8 cellular contexts compared by ENCODE assay signal in genomic region chr14:54902521-54903420, GRCh38. TPM values are rescaled to one million over a fixed set of nuclear protein-coding genes. Genes with fewer than 3 reads are reported as not detected.
A peak's percentile ranks its signal among the peaks of the same experiment; 100 is the strongest.
DNase-seq lines count a peak whose midpoint lies in the region; ATAC-seq and TF ChIP-seq lines count a peak whose summit lies in the region.

Gene GCH1 (minus strand): TSS chr14:54902826. CDS start chr14:54902663, 163 bp downstream.

- peak; percentile 11 for TF ChIP-seq POLR2A in esophagus muscularis mucosa (IDR thresholded peaks at IDR 0.05; ENCODE audit: low read depth)

- POLR2A ChIA-PET in naive thymus-derived CD4-positive, alpha-beta T cell (lab: Charles Lee), result interaction anchor here (0.7 to 1.9 kb wide), 6 partner anchors 15 to 789 kb away, joined by 3 to 23 read pairs (median 4); no protein-coding TSS in a partner anchor

- peak within 1 kb of the TSS; percentile 66 to 95 (median 91) for H3K27ac Mint-ChIP-seq in naive thymus-derived CD4-positive, alpha-beta T cell

- H3K4me1 Mint-ChIP-seq in naive thymus-derived CD4-positive, alpha-beta T cell, result peaks cover 15 to 43% (median 31%) of the 10 kb centered on the region in 7 donors

- no peaks in the 10 kb centered on the region for H3K9me3 Mint-ChIP-seq in naive thymus-derived CD4-positive, alpha-beta T cell

- H3K4me3 ChIP-seq in HL-60 (replicated peaks; ENCODE audit: insufficient read depth, low read length) (peak within 1 kb of the TSS; percentile 80), esophagus muscularis mucosa (peak within 1 kb of the TSS; percentile 70 to 82 (median 76))
- peak within 1 kb of the TSS; percentile 99 for H3K4me3 ChIP-seq in naive thymus-derived CD4-positive, alpha-beta T cell (ENCODE audit: low read length)

- intact Hi-C loops in esophagus muscularis mucosa (cut with DNase I), result no loop called here
- intact Hi-C loops in naive thymus-derived CD4-positive, alpha-beta T cell (cut with micrococcal nuclease), result loop anchor here (1.0 to 10.0 kb wide), 21 partner anchors 21 to 1748 kb away; partner anchors contain the start of genes CGRRF1 (in 2 of the 2), CNIH1 (in 2 of the 2), DLGAP5 (in 2 of the 2) and FBXO34 (in 2 of the 2)

- peaks cover 0 to 19% (median 0%) of the 10 kb centered on the region in 5 donors for H3K36me3 Mint-ChIP-seq in naive thymus-derived CD4-positive, alpha-beta T cell

- peak within 1 kb of the TSS; percentile 82 to 94 (median 90) for H3K4me3 Mint-ChIP-seq in naive thymus-derived CD4-positive, alpha-beta T cell

- CTCF ChIA-PET in naive thymus-derived CD4-positive, alpha-beta T cell (lab: Charles Lee), result interaction anchor here (0.7 to 2.4 kb wide), 6 partner anchors 12 to 126 kb away, joined by 3 to 12 read pairs (median 4); no protein-coding TSS in a partner anchor

- H3K27me3 ChIP-seq in HL-60 (ENCODE audit: insufficient read depth, poor library complexity, severe bottlenecking) (peaks cover 18% of the 10 kb centered on the region), esophagus muscularis mucosa (no peaks in the 10 kb centered on the region)
- no peaks in the 10 kb centered on the region for H3K27me3 ChIP-seq in naive thymus-derived CD4-positive, alpha-beta T cell (ENCODE audit: control insufficient read depth in 2 of 2, insufficient read depth in 2 of 2, low read length in 2 of 2)

- WGBS in esophagus muscularis mucosa, result 4% methylated on average over 12 of the region's 83 CpGs

- H3K9me3 ChIP-seq in esophagus muscularis mucosa, result no peaks in the 10 kb centered on the region
- no peaks in the 10 kb centered on the region for H3K9me3 ChIP-seq in naive thymus-derived CD4-positive, alpha-beta T cell (ENCODE audit: control insufficient read depth in 2 of 3, low read length in 3 of 3)

- TF ChIP-seq CTCF in HL-60 (IDR thresholded peaks at IDR 0.05; ENCODE audit: insufficient read depth, low read length) (peak; percentile 1), esophagus muscularis mucosa (IDR thresholded peaks at IDR 0.05) (peak; percentile 13 to 28 (median 22))

- no peaks in the 10 kb centered on the region for H3K27me3 Mint-ChIP-seq in naive thymus-derived CD4-positive, alpha-beta T cell

- no peaks in the 10 kb centered on the region for H3K36me3 ChIP-seq in esophagus muscularis mucosa
- no peaks in the 10 kb centered on the region for H3K36me3 ChIP-seq in naive thymus-derived CD4-positive, alpha-beta T cell (ENCODE audit: control insufficient read depth in 2 of 3, insufficient read depth in 3 of 3, low read length in 3 of 3)

- H3K27ac ChIP-seq in HL-60 (replicated peaks) (no peak within 1 kb of the TSS), esophagus muscularis mucosa (replicated peaks in 1 of 4) (peak within 1 kb of the TSS; percentile 71 to 81 (median 78))
- H3K27ac ChIP-seq in naive thymus-derived CD4-positive, alpha-beta T cell (ENCODE audit: low read depth, low read length), result peak within 1 kb of the TSS; percentile 88

- DNase-seq in COR-L47 (lab: John Stamatoyannopoulos, UW), result peak; percentile 82
- DNase-seq in HL-60 (ENCODE audit: low read depth in 1 of 2, low spot score in 1 of 2), result peak; percentile 17 to 18
- peak; percentile 48 to 67 for DNase-seq in NOMO-1 (lab: John Stamatoyannopoulos, UW; ENCODE audit: unreplicated experiment in 2 of 2)
- peak; percentile 67 for DNase-seq in activated T-cell treated with anti-CD3 and anti-CD28 coated beads for 1 hour (ENCODE audit: low read depth)
- DNase-seq in esophagus muscularis mucosa (ENCODE audit: extremely low spot score), result no peak
- DNase-seq in naive thymus-derived CD4-positive, alpha-beta T cell, result peak; percentile 63 to 85 (median 71)
- DNase-seq in stimulated activated naive CD4-positive, alpha-beta T cell treated with Interleukin-2 at 50 U/mL for 16 hours (lab: John Stamatoyannopoulos, UW), result peak; percentile 68

- TF ChIP-seq EP300 in esophagus muscularis mucosa (IDR thresholded peaks at IDR 0.05), result no peak

- peaks cover 0 to 23% (median 14%) of the 10 kb centered on the region in 4 donors for H3K4me1 ChIP-seq in esophagus muscularis mucosa
- H3K4me1 ChIP-seq in naive thymus-derived CD4-positive, alpha-beta T cell (ENCODE audit: control insufficient read depth in 2 of 2, insufficient read depth in 2 of 2, low read length in 2 of 2), result peaks cover under 1 to 9% of the 10 kb centered on the region in 2 donors

- ATAC-seq in GM19463 (IDR thresholded peaks at IDR 0.05; ENCODE audit: unreplicated experiment), result peak; percentile 84
- ATAC-seq in naive thymus-derived CD4-positive, alpha-beta T cell, result peak; percentile 88

RNA-seq across cellular contexts. Expression of gene GCH1, which starts in this region (rescaled TPM):
- total RNA-seq in esophagus muscularis mucosa, result 1 to 10 TPM; 1.5 to 6.8 (median 1.7) TPM
- total RNA-seq in naive thymus-derived CD4-positive, alpha-beta T cell, result 10 to 100 TPM; 21.4 to 64.1 (median 23.2) TPM
- polyA plus RNA-seq in naive thymus-derived CD4-positive, alpha-beta T cell, result 10 to 100 TPM; 23.1 to 25.7 TPM
